12 cellular contexts compared by ENCODE assay signal in genomic region chr19:35712910-35713845, GRCh38. TPM values are rescaled to one million over a fixed set of nuclear protein-coding genes. Genes with fewer than 3 reads are reported as not detected.
DNase-seq lines count a peak whose midpoint lies in the region; ATAC-seq and TF ChIP-seq lines count a peak whose summit lies in the region.
"Had no signal": no experiment of that assay in that cellular context is flagged by ENCODE, and none has a peak within 500 bp of the region (broad histone marks: within the 10 kb centered on the region; RNA-seq: fewer than 3 reads in every experiment).

No MANE protein-coding gene starts in this region.

- no peaks in the 10 kb centered on the region for H3K27me3 Mint-ChIP-seq in naive thymus-derived CD4-positive, alpha-beta T cell
- no peaks in the 10 kb centered on the region for H3K27me3 Mint-ChIP-seq in stimulated activated naive CD8-positive, alpha-beta T cell treated with anti-CD3 and anti-CD28 coated beads, Interleukin-15, amount 100 ng/mL, for 72 hours
- H3K27me3 Mint-ChIP-seq in nephron progenitor cell (ENCODE audit: low read depth, poor library complexity) = peaks cover 47% of the 10 kb centered on the region

- peaks cover under 1% of the 10 kb centered on the region; the same call in 1 of the 2 replicates for H3K79me2 ChIP-seq in OCI-LY7 (ENCODE audit: insufficient read depth, low read depth, low read length)

- no peaks in the 10 kb centered on the region for H3K36me3 ChIP-seq in naive thymus-derived CD4-positive, alpha-beta T cell (ENCODE audit: control insufficient read depth in 2 of 3, insufficient read depth in 3 of 3, low read length in 3 of 3)
- no peaks in the 10 kb centered on the region for H3K36me3 ChIP-seq in OCI-LY7 (ENCODE audit: insufficient read depth, low read length)

- peak overlapping the region; percentile 56 for H3K27ac ChIP-seq in naive thymus-derived CD4-positive, alpha-beta T cell (ENCODE audit: low read depth, low read length)
- no peak overlapping the region for H3K27ac ChIP-seq in OCI-LY7 (ENCODE audit: low read depth, low read length, poor library complexity, severe bottlenecking)

- peak overlapping the region; percentile 64 to 97 (median 75) for H3K27ac Mint-ChIP-seq in naive thymus-derived CD4-positive, alpha-beta T cell
- peak overlapping the region; percentile 98 to 99 for H3K27ac Mint-ChIP-seq in stimulated activated naive CD8-positive, alpha-beta T cell treated with anti-CD3 and anti-CD28 coated beads, Interleukin-15, amount 100 ng/mL, for 72 hours
- no peak overlapping the region for H3K27ac Mint-ChIP-seq in nephron progenitor cell

- H3K9me2 ChIP-seq in OCI-LY7 (ENCODE audit: insufficient read depth, low read length) = no peaks in the 10 kb centered on the region

- no peaks in the 10 kb centered on the region for H3K9me3 ChIP-seq in naive thymus-derived CD4-positive, alpha-beta T cell (ENCODE audit: control insufficient read depth in 2 of 3, low read length in 3 of 3)
- H3K9me3 ChIP-seq in OCI-LY7 (ENCODE audit: low read length) = no peaks in the 10 kb centered on the region

- CTCF ChIA-PET in naive thymus-derived CD4-positive, alpha-beta T cell (lab: Charles Lee) = interaction anchor here (0.6 to 3.2 kb wide), 3 partner anchors 11 to 19 kb away, joined by 4 to 11 read pairs (median 4); no protein-coding TSS in a partner anchor
- CTCF ChIA-PET in OCI-LY7 (lab: Charles Lee; ENCODE audit: unreplicated experiment) = no interaction called here

- peak overlapping the region; percentile 23 for H3K4me3 ChIP-seq in naive thymus-derived CD4-positive, alpha-beta T cell (ENCODE audit: low read length)
- H3K4me3 ChIP-seq in OCI-LY7 (ENCODE audit: low read depth, low read length, poor library complexity, severe bottlenecking) = no peak overlapping the region

- intact Hi-C loops in naive thymus-derived CD4-positive, alpha-beta T cell (cut with micrococcal nuclease) = no loop called here
- intact Hi-C loops in OCI-LY7 (cut with micrococcal nuclease; ENCODE audit: unreplicated experiment) = no loop called here

- H3K4me3 Mint-ChIP-seq in naive thymus-derived CD4-positive, alpha-beta T cell = peak overlapping the region in 9 of 10 donors; percentile 23 to 97 (median 60)
- peak overlapping the region; percentile 88 to 93 for H3K4me3 Mint-ChIP-seq in stimulated activated naive CD8-positive, alpha-beta T cell treated with anti-CD3 and anti-CD28 coated beads, Interleukin-15, amount 100 ng/mL, for 72 hours
- no peak overlapping the region for H3K4me3 Mint-ChIP-seq in nephron progenitor cell

- no peak overlapping the region for H3K4me2 ChIP-seq in OCI-LY7 (ENCODE audit: low read length)

- no peaks in the 10 kb centered on the region for H4K20me1 ChIP-seq in OCI-LY7 (ENCODE audit: insufficient read depth, low read length)

- DNase-seq in activated effector memory CD4-positive, alpha-beta T cell treated with anti-CD3 and anti-CD28 coated beads, Interleukin-2, amount 50 U/mL, for 16 hours = peak; percentile 82
- DNase-seq in activated effector memory CD4-positive, alpha-beta T cell treated with Interleukin-2 at 50 U/mL for 16 hours = no peak
- peak; percentile 60 to 76 (median 60) for DNase-seq in activated CD8-positive, alpha-beta memory T cell treated with anti-CD3 and anti-CD28 coated beads for 48 hours (ENCODE audit: low read depth in 2 of 3, low spot score in 2 of 3)
- peak in 5 of 9 donors; percentile 14 to 79 (median 26) for DNase-seq in naive thymus-derived CD4-positive, alpha-beta T cell
- DNase-seq in stimulated activated naive CD8-positive, alpha-beta T cell treated with anti-CD3 and anti-CD28 coated beads, Interleukin-15, amount 100 ng/mL, for 72 hours = peak; percentile 82 to 92
- DNase-seq in OCI-LY7 (ENCODE audit: low spot score) (no peak), nephron progenitor cell (no peak), AG08396 (ENCODE audit: low spot score) (no peak)

- H2AFZ ChIP-seq in OCI-LY7 (ENCODE audit: low read length) = no peak overlapping the region

- BruUV-seq in OCI-LY7 (replicated peaks; lab: Mats Ljungman, UMichigan) = no TSS peak

- H3K27me3 ChIP-seq in naive thymus-derived CD4-positive, alpha-beta T cell (ENCODE audit: control insufficient read depth in 2 of 2, insufficient read depth in 2 of 2, low read length in 2 of 2) = no peaks in the 10 kb centered on the region

- no peak for ATAC-seq in naive thymus-derived CD4-positive, alpha-beta T cell
- peak; percentile 54 for ATAC-seq in stimulated activated naive CD8-positive, alpha-beta T cell treated with anti-CD3 and anti-CD28 coated beads, Interleukin-15, amount 100 ng/mL, for 72 hours
- ATAC-seq: sciatic nerve had no signal

- H3K9me3 Mint-ChIP-seq in naive thymus-derived CD4-positive, alpha-beta T cell = no peaks in the 10 kb centered on the region
- no peaks in the 10 kb centered on the region for H3K9me3 Mint-ChIP-seq in stimulated activated naive CD8-positive, alpha-beta T cell treated with anti-CD3 and anti-CD28 coated beads, Interleukin-15, amount 100 ng/mL, for 72 hours
- no peaks in the 10 kb centered on the region for H3K9me3 Mint-ChIP-seq in nephron progenitor cell

- POLR2A ChIA-PET in naive thymus-derived CD4-positive, alpha-beta T cell (lab: Charles Lee) = interaction anchor here (0.7 to 3.9 kb wide), 5 partner anchors 11 to 30 kb away, joined by 3 to 20 read pairs (median 4); no protein-coding TSS in a partner anchor
- POLR2A ChIA-PET in OCI-LY7 (lab: Charles Lee) = no interaction called here

- peaks cover 0 to 10% (median 0%) of the 10 kb centered on the region in 5 donors for H3K36me3 Mint-ChIP-seq in naive thymus-derived CD4-positive, alpha-beta T cell
- no peaks in the 10 kb centered on the region for H3K36me3 Mint-ChIP-seq in nephron progenitor cell (ENCODE audit: low read depth)

- TF ChIP-seq CTCF in OCI-LY7 (conservative IDR thresholded peaks at IDR 0.05; ENCODE audit: low read length) (no peak), nephron progenitor cell (IDR thresholded peaks at IDR 0.05) (no peak)

- peaks cover 27 to 55% of the 10 kb centered on the region in 2 donors for H3K4me1 ChIP-seq in naive thymus-derived CD4-positive, alpha-beta T cell (ENCODE audit: control insufficient read depth in 2 of 2, insufficient read depth in 2 of 2, low read length in 2 of 2)
- H3K4me1 ChIP-seq in OCI-LY7 (ENCODE audit: insufficient read depth, low read length, poor library complexity, severe bottlenecking) = peaks cover 61% of the 10 kb centered on the region

- peaks cover 40 to 67% (median 50%) of the 10 kb centered on the region in 7 donors for H3K4me1 Mint-ChIP-seq in naive thymus-derived CD4-positive, alpha-beta T cell
- H3K4me1 Mint-ChIP-seq in stimulated activated naive CD8-positive, alpha-beta T cell treated with anti-CD3 and anti-CD28 coated beads, Interleukin-15, amount 100 ng/mL, for 72 hours = peaks cover 65% of the 10 kb centered on the region
- H3K4me1 Mint-ChIP-seq in nephron progenitor cell = peaks cover 20% of the 10 kb centered on the region

RNA-seq across cellular contexts. Expression of gene KMT2B, which starts 4.6 kb away (rescaled TPM):
- 10 to 100 TPM; 64.2 to 79.8 (median 77.3) TPM for total RNA-seq in naive thymus-derived CD4-positive, alpha-beta T cell
- 1 to 10 TPM in 1 of 2 donors, under 1 TPM in 1; 0.60 to 3.2 TPM for polyA plus RNA-seq in naive thymus-derived CD4-positive, alpha-beta T cell
- total RNA-seq in OCI-LY7 (2014; rRNA removed; shearing (Covaris generic)) = 18.0 and 25.2 TPM in 2 replicates
- total RNA-seq in OCI-LY7 (2022) = 56.2 and 57.2 TPM in 2 replicates

RNA-seq across cellular contexts. Expression of gene ZBTB32, which starts 8.8 kb away (rescaled TPM):
- 10 to 100 TPM in 1 of 5 experiments, 1 to 10 TPM in 1, under 1 TPM in 2, not detected in 1; 0.35 to 41.6 (median 1.0) TPM for total RNA-seq in naive thymus-derived CD4-positive, alpha-beta T cell
- polyA plus RNA-seq in naive thymus-derived CD4-positive, alpha-beta T cell = not detected
- not detected in 2 replicates for total RNA-seq in OCI-LY7 (2014; rRNA removed; shearing (Covaris generic))
- total RNA-seq in OCI-LY7 (2022) = not detected in 2 replicates
- total RNA-seq: epithelial cell of proximal tubule, kidney epithelial cell, LHCN-M2 had no signal

RNA-seq across cellular contexts. Expression of gene IGFLR1, which starts 29.1 kb away (rescaled TPM):
- 100 to 1,000 TPM in 2 of 5 experiments, 10 to 100 TPM in 3; 61.4 to 113 (median 62.8) TPM for total RNA-seq in naive thymus-derived CD4-positive, alpha-beta T cell
- 100 to 1,000 TPM in 1 of 2 donors, 10 to 100 TPM in 1; 99.5 to 107 TPM for polyA plus RNA-seq in naive thymus-derived CD4-positive, alpha-beta T cell
- 8.5 and 11.4 TPM in 2 replicates for total RNA-seq in OCI-LY7 (2014; rRNA removed; shearing (Covaris generic))
- total RNA-seq in OCI-LY7 (2022) = 18.3 and 21.5 TPM in 2 replicates

RNA-seq across cellular contexts. Expression of gene U2AF1L4, which starts 32.0 kb away (rescaled TPM):
- 10 to 100 TPM; 33.7 to 86.8 (median 68.6) TPM for total RNA-seq in naive thymus-derived CD4-positive, alpha-beta T cell
- 10 to 100 TPM; 75.7 to 89.7 TPM for polyA plus RNA-seq in naive thymus-derived CD4-positive, alpha-beta T cell
- total RNA-seq in OCI-LY7 (2014; rRNA removed; shearing (Covaris generic)) = 16.1 and 33.6 TPM in 2 replicates
- total RNA-seq in OCI-LY7 (2022) = 35.2 and 37.5 TPM in 2 replicates

RNA-seq across cellular contexts. Expression of gene PSENEN, which starts 32.3 kb away (rescaled TPM):
- total RNA-seq in naive thymus-derived CD4-positive, alpha-beta T cell = 10 to 100 TPM; 20.4 to 50.9 (median 26.3) TPM
- polyA plus RNA-seq in naive thymus-derived CD4-positive, alpha-beta T cell = 10 to 100 TPM; 49.0 to 79.1 TPM
- total RNA-seq in OCI-LY7 (2014; rRNA removed; shearing (Covaris generic)) = 20.8 and 25.7 TPM in 2 replicates
- total RNA-seq in OCI-LY7 (2022) = 51.0 and 53.7 TPM in 2 replicates

Comparison
In these comparisons a context has a peak if more than half of its experiments do, and no peak if none do; other contexts are left out.
1. DNase-seq: peak in activated effector memory CD4-positive, alpha-beta T cell treated with anti-CD3 and anti-CD28 coated beads, Interleukin-2, amount 50 U/mL, for 16 hours (single experiment), activated CD8-positive, alpha-beta memory T cell treated with anti-CD3 and anti-CD28 coated beads for 48 hours (3 of 3), naive thymus-derived CD4-positive, alpha-beta T cell (5 of 9) and stimulated activated naive CD8-positive, alpha-beta T cell treated with anti-CD3 and anti-CD28 coated beads, Interleukin-15, amount 100 ng/mL, for 72 hours (2 of 2); none in activated effector memory CD4-positive, alpha-beta T cell treated with Interleukin-2 at 50 U/mL for 16 hours (single experiment), OCI-LY7 (single experiment), nephron progenitor cell (single experiment) and AG08396 (single experiment).